ENCODE assay signal across 20 cellular contexts in the genomic region with DNA sequence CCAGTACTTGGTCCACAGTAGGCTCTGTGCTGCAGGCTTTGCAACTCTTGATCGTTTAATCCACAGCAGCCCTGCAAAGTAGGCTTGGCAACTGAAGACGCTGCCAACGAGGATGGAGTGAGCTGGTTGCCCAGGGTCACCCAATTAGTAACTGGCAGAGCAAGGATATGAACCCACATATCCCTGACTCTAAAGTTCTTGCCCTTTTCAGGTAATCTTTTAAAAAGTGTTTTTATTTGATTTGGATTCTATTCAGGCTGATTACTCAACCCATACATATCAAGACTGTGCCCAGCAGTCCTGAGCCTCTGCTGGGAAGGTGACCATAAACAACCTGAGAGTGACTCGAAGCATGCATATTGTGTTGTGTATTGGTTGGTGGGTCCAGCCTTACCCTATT. TPM values are rescaled to one million over a fixed set of nuclear protein-coding genes. Genes with fewer than 3 reads are reported as not detected.
A peak's percentile ranks its signal among the peaks of the same experiment; 100 is the strongest.
DNase-seq lines count a peak whose midpoint lies in the region; ATAC-seq, FAIRE-seq and TF ChIP-seq lines count a peak whose summit lies in the region.
"Had no signal": no experiment of that assay in that cellular context is flagged by ENCODE, and none has a peak within 500 bp of the region (broad histone marks: within the 10 kb centered on the region; RNA-seq: fewer than 3 reads in every experiment).

No MANE protein-coding gene starts in this region.

- TF ChIP-seq POLR2A in gastroesophageal sphincter (IDR thresholded peaks at IDR 0.05) (no peak), sigmoid colon (IDR thresholded peaks at IDR 0.05) (no peak)

- H3K4me1 ChIP-seq in gastroesophageal sphincter (peaks cover 42 to 97% (median 44%) of the 10 kb centered on the region in 3 donors), sigmoid colon (peaks cover 0 to 89% (median 82%) of the 10 kb centered on the region in 4 donors)

- no peaks in the 10 kb centered on the region for H3K27me3 ChIP-seq in gastroesophageal sphincter
- H3K27me3 ChIP-seq in sigmoid colon: no peaks in the 10 kb centered on the region

- 53 to 72% methylated on average over 4 of the region's 4 CpGs for WGBS in gastroesophageal sphincter (ENCODE audit: low coverage in 1 of 2), 2 donors
- WGBS in sigmoid colon, 2 donors: 57 to 76% methylated on average over 4 of the region's 4 CpGs

- POLR2A ChIA-PET in RWPE1 (lab: Yijun Ruan, JAX; ENCODE audit: low non-redundant PET): no interaction called here

- H3K4me3 ChIP-seq in gastroesophageal sphincter (no peak overlapping the region), sigmoid colon (no peak overlapping the region)
- H3K4me3 ChIP-seq: mucosa of descending colon, prostate gland had no signal

- FAIRE-seq in GM19239 (lab: Jason Lieb, UNC): no peak
- FAIRE-seq: endometrium, GM12891, islet of Langerhans had no signal

- no peaks in the 10 kb centered on the region for H3K9me3 ChIP-seq in gastroesophageal sphincter
- no peaks in the 10 kb centered on the region for H3K9me3 ChIP-seq in sigmoid colon
- H3K9me3 ChIP-seq: Caco-2, mucosa of descending colon, prostate gland had no signal

- peaks cover 44% of the 10 kb centered on the region for H3K36me3 Mint-ChIP-seq in activated T-cell treated with anti-CD3 and anti-CD28 coated beads, Interleukin-2, amount 50 U/mL, for 24 hours (ENCODE audit: low read depth)

- TF ChIP-seq EP300 in gastroesophageal sphincter (IDR thresholded peaks at IDR 0.05): no peak
- no peak for TF ChIP-seq EP300 in sigmoid colon (IDR thresholded peaks at IDR 0.05)

- no peak for DNase-seq in activated T-cell treated with anti-CD3 and anti-CD28 coated beads, Interleukin-2, amount 50 U/mL, for 24 hours
- no peak for DNase-seq in activated T-cell treated with anti-CD3 and anti-CD28 coated beads, Interleukin-2, amount 50 U/mL, for 48 hours
- DNase-seq in RWPE1 (ENCODE audit: low spot score) (no peak), sigmoid colon (no peak), GM19239 (ENCODE audit: insufficient read length, low spot score) (no peak)
- DNase-seq: ACHN; activated gamma-delta T cell; Caco-2; mucosa of descending colon; NCI-H1417; stimulated activated CD4-positive, alpha-beta T cell treated with anti-CD3 and anti-CD28 coated beads, Interleukin-15, amount 100 ng/mL, for 24 hours had no signal

- H3K36me3 ChIP-seq in gastroesophageal sphincter (no peaks in the 10 kb centered on the region), sigmoid colon (no peaks in the 10 kb centered on the region)
- H3K36me3 ChIP-seq: prostate gland had no signal

- H3K27me3 Mint-ChIP-seq in activated T-cell treated with anti-CD3 and anti-CD28 coated beads, Interleukin-2, amount 50 U/mL, for 24 hours: no peaks in the 10 kb centered on the region

- ATAC-seq in gastroesophageal sphincter (no peak), GM18907 (IDR thresholded peaks at IDR 0.05; ENCODE audit: unreplicated experiment) (no peak), HG03439 (IDR thresholded peaks at IDR 0.05; ENCODE audit: unreplicated experiment) (no peak)
- ATAC-seq: mucosa of descending colon had no signal

- peak overlapping the region; percentile 44 for H3K4me3 Mint-ChIP-seq in activated T-cell treated with anti-CD3 and anti-CD28 coated beads, Interleukin-2, amount 50 U/mL, for 24 hours

- intact Hi-C loops in sigmoid colon (cut with DNase I): no loop called here

- H3K27ac ChIP-seq in RWPE1: peak overlapping the region; percentile 29; the same call in 1 of the 2 replicates
- peak overlapping the region in 3 of 4 donors; percentile 58 to 79 (median 72) for H3K27ac ChIP-seq in gastroesophageal sphincter
- H3K27ac ChIP-seq in sigmoid colon: peak overlapping the region; percentile 77 to 81 (median 78)
- H3K27ac ChIP-seq: KMS-11, prostate gland had no signal

- CTCF ChIA-PET in RWPE1 (lab: Yijun Ruan, JAX): no interaction called here

- no peak for TF ChIP-seq CTCF in RWPE1 (conservative IDR thresholded peaks at IDR 0.05; ENCODE audit: low read depth)
- TF ChIP-seq CTCF in gastroesophageal sphincter (IDR thresholded peaks at IDR 0.05): no peak
- no peak for TF ChIP-seq CTCF in sigmoid colon (IDR thresholded peaks at IDR 0.05)

- H3K4me1 Mint-ChIP-seq in activated T-cell treated with anti-CD3 and anti-CD28 coated beads, Interleukin-2, amount 50 U/mL, for 24 hours (ENCODE audit: low read depth): peaks cover 96% of the 10 kb centered on the region

- peak overlapping the region; percentile 92 for H3K27ac Mint-ChIP-seq in activated T-cell treated with anti-CD3 and anti-CD28 coated beads, Interleukin-2, amount 50 U/mL, for 24 hours

- no peaks in the 10 kb centered on the region for H3K9me3 Mint-ChIP-seq in activated T-cell treated with anti-CD3 and anti-CD28 coated beads, Interleukin-2, amount 50 U/mL, for 24 hours
- H3K9me3 Mint-ChIP-seq: T-helper 2 cell treated with Interferon-gamma antibody and Interleukin-4, amounts not matched to agents 5 μg/mL and 100 μg/mL, for 36 hours had no signal

RNA-seq across cellular contexts. Expression of gene PSMD6, which starts 50.3 kb away (rescaled TPM):
- total RNA-seq in gastroesophageal sphincter (10 to 100 TPM; 73.1 to 97.4 (median 79.5) TPM), sigmoid colon (10 to 100 TPM; 60.6 to 71.7 (median 66.4) TPM)
- polyA plus RNA-seq in sigmoid colon: 10 to 100 TPM; 49.2 to 61.9 (median 56.9) TPM
